Comparison of ENCODE assay signal across 17 cellular contexts in the genomic region with DNA sequence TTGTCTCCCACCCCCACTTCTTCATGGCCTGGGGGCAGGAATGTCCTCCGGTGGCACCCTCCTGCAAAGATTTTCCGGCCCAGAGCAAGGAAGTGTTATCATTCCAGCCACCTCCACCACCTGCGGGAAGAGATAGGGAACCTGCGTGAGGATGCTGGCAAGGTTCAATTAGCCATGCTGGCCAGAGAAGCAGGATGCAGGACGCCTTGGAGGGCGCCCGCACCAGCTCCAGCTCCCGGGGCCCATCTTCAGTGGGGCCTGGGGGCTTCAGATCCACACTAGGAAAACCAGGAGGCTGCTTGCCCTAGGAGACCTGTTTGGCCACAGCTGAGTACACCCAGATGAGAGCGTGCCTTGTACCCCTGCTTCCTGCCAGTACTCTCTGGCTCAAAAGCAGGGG.
DNase-seq lines count a peak whose midpoint lies in the region; ATAC-seq and TF ChIP-seq lines count a peak whose summit lies in the region.
"Had no signal": no experiment of that assay in that cellular context is flagged by ENCODE, and none has a peak within 500 bp of the region (broad histone marks: within the 10 kb centered on the region; RNA-seq: fewer than 3 reads in every experiment).

No MANE protein-coding gene starts in this region.

- no peak overlapping the region for H3K27ac ChIP-seq in smooth muscle cell (ENCODE audit: low read depth)
- H3K27ac ChIP-seq: 22Rv1; BLaER1 treated with 17β-estradiol and CSF1 and Interleukin-3, amounts not matched to agents 10 nM and 100 nM had no signal

- DNase-seq in Right ventricle myocardium inferior (ENCODE audit: missing footprints), result peak; percentile 30
- no peak for DNase-seq in cardiac septum (ENCODE audit: low spot score)
- no peak for DNase-seq in neural crest cell (ENCODE audit: low read depth, low spot score)
- no peak for DNase-seq in smooth muscle cell (lab: John Stamatoyannopoulos, UW; ENCODE audit: unreplicated experiment)
- DNase-seq in activated T-cell treated with anti-CD3 and anti-CD28 coated beads, Interleukin-2, amount 50 U/mL, for 24 hours, result no peak
- DNase-seq: CD4-positive, alpha-beta T cell; CD8-positive, alpha-beta memory T cell; DND-41; H9 had no signal

- H3K4me3 Mint-ChIP-seq in neural crest cell, result no peak overlapping the region
- H3K4me3 Mint-ChIP-seq in activated T-cell treated with anti-CD3 and anti-CD28 coated beads, Interleukin-2, amount 50 U/mL, for 24 hours, result no peak overlapping the region
- H3K4me3 Mint-ChIP-seq: B cell; CD14-positive monocyte; CD4-positive, alpha-beta T cell; CD8-positive, alpha-beta memory T cell; GM23338; H9 had no signal

- H3K79me2 ChIP-seq in smooth muscle cell (ENCODE audit: low read depth), result no peaks in the 10 kb centered on the region

- intact Hi-C loops in Right ventricle myocardium inferior (cut with DNase I), result no loop called here
- intact Hi-C loops in cardiac septum (cut with DNase I), result no loop called here

- ATAC-seq in Right ventricle myocardium inferior (no peak), HG02852 (IDR thresholded peaks at IDR 0.05; ENCODE audit: unreplicated experiment) (no peak), GM18868 (IDR thresholded peaks at IDR 0.05; ENCODE audit: unreplicated experiment) (no peak)
- ATAC-seq: GM23338, HCT116 had no signal

- H3K36me3 Mint-ChIP-seq in neural crest cell (ENCODE audit: low read depth), result no peaks in the 10 kb centered on the region
- no peaks in the 10 kb centered on the region for H3K36me3 Mint-ChIP-seq in activated T-cell treated with anti-CD3 and anti-CD28 coated beads, Interleukin-2, amount 50 U/mL, for 24 hours (ENCODE audit: low read depth)
- H3K36me3 Mint-ChIP-seq: CD14-positive monocyte; CD8-positive, alpha-beta memory T cell had no signal

- no peaks in the 10 kb centered on the region for H3K9me3 Mint-ChIP-seq in neural crest cell
- no peaks in the 10 kb centered on the region for H3K9me3 Mint-ChIP-seq in activated T-cell treated with anti-CD3 and anti-CD28 coated beads, Interleukin-2, amount 50 U/mL, for 24 hours
- H3K9me3 Mint-ChIP-seq: CD14-positive monocyte; CD4-positive, alpha-beta T cell; GM23338; H9 had no signal

- WGBS in smooth muscle cell (ENCODE audit: low lambda C conversion rate), result 85% methylated on average over 9 of the region's 9 CpGs

- TF ChIP-seq CTCF in neural crest cell (conservative IDR thresholded peaks at IDR 0.05), result no peak
- TF ChIP-seq CTCF in smooth muscle cell (IDR thresholded peaks at IDR 0.05; ENCODE audit: borderline replicate concordance, insufficient read depth, poor library complexity, severe bottlenecking), result no peak

- peak overlapping the region; percentile 57 for H3K27ac Mint-ChIP-seq in neural crest cell (ENCODE audit: unreplicated experiment)
- H3K27ac Mint-ChIP-seq in activated T-cell treated with anti-CD3 and anti-CD28 coated beads, Interleukin-2, amount 50 U/mL, for 24 hours, result no peak overlapping the region
- H3K27ac Mint-ChIP-seq: B cell; CD14-positive monocyte; CD4-positive, alpha-beta T cell; CD8-positive, alpha-beta memory T cell; GM23338; H9 had no signal

- H3K4me2 ChIP-seq in smooth muscle cell, result peak overlapping the region; percentile 73
- H3K4me2 ChIP-seq: GM23338 had no signal

- H3K4me1 Mint-ChIP-seq in neural crest cell, result peaks cover 12% of the 10 kb centered on the region
- H3K4me1 Mint-ChIP-seq in activated T-cell treated with anti-CD3 and anti-CD28 coated beads, Interleukin-2, amount 50 U/mL, for 24 hours (ENCODE audit: low read depth), result no peaks in the 10 kb centered on the region
- H3K4me1 Mint-ChIP-seq: B cell; CD8-positive, alpha-beta memory T cell; GM23338 had no signal

- no peak overlapping the region for H3K9ac ChIP-seq in smooth muscle cell (ENCODE audit: low read depth)
- H3K9ac ChIP-seq: BLaER1 treated with 17β-estradiol and CSF1 and Interleukin-3, amounts not matched to agents 10 nM and 100 nM had no signal

- no peaks in the 10 kb centered on the region for H3K27me3 ChIP-seq in smooth muscle cell (ENCODE audit: low read depth)
- H3K27me3 ChIP-seq: BLaER1 treated with 17β-estradiol and CSF1 and Interleukin-3, amounts not matched to agents 10 nM and 100 nM had no signal

- no peaks in the 10 kb centered on the region for H3K9me3 ChIP-seq in smooth muscle cell (replicated peaks; ENCODE audit: low read depth)
- H3K9me3 ChIP-seq: BLaER1 treated with 17β-estradiol and CSF1 and Interleukin-3, amounts not matched to agents 10 nM and 100 nM had no signal

- no peaks in the 10 kb centered on the region for H4K20me1 ChIP-seq in smooth muscle cell (ENCODE audit: low read depth)
- H4K20me1 ChIP-seq: BLaER1 treated with 17β-estradiol and CSF1 and Interleukin-3, amounts not matched to agents 10 nM and 100 nM had no signal

- H2AFZ ChIP-seq in smooth muscle cell (ENCODE audit: low read depth), result no peak overlapping the region
- H2AFZ ChIP-seq: GM23338 had no signal

- H3F3A ChIP-seq in smooth muscle cell (ENCODE audit: low read depth), result no peaks in the 10 kb centered on the region

- H3K36me3 ChIP-seq in smooth muscle cell (ENCODE audit: low read depth), result no peaks in the 10 kb centered on the region
- H3K36me3 ChIP-seq: BLaER1 treated with 17β-estradiol and CSF1 and Interleukin-3, amounts not matched to agents 10 nM and 100 nM had no signal

- H3K4me3 ChIP-seq in smooth muscle cell, result no peak overlapping the region
- H3K4me3 ChIP-seq: BLaER1 treated with 17β-estradiol and CSF1 and Interleukin-3, amounts not matched to agents 10 nM and 100 nM; GM23338 had no signal

- no peaks in the 10 kb centered on the region for H3K27me3 Mint-ChIP-seq in neural crest cell (ENCODE audit: low read depth)
- H3K27me3 Mint-ChIP-seq in activated T-cell treated with anti-CD3 and anti-CD28 coated beads, Interleukin-2, amount 50 U/mL, for 24 hours, result peaks cover 35% of the 10 kb centered on the region

- H3K4me1 ChIP-seq in smooth muscle cell (ENCODE audit: low read depth), result no peaks in the 10 kb centered on the region
